In genomic region chr3:195914648-195915473, GRCh38 we compare ENCODE assay signal across 8 cellular contexts. TPM values are rescaled to one million over a fixed set of nuclear protein-coding genes. Genes with fewer than 3 reads are reported as not detected.
DNase-seq lines count a peak whose midpoint lies in the region; ATAC-seq and TF ChIP-seq lines count a peak whose summit lies in the region.

No MANE protein-coding gene starts in this region.

- H3K27ac Mint-ChIP-seq in activated T-helper 17 cell treated with anti-CD3 and anti-CD28 coated beads, Interleukin-2, amount 50 U/mL, for 72 hours, result peak overlapping the region; percentile 75

- peak overlapping the region; percentile 3; the same call in 1 of the 2 replicates for H3K9ac ChIP-seq in ES-I3 (ENCODE audit: low read depth, low read length)

- H3K9me3 ChIP-seq in ES-I3 (ENCODE audit: control insufficient read depth, insufficient read depth, low read length) (no peaks in the 10 kb centered on the region), upper lobe of right lung (no peaks in the 10 kb centered on the region)

- TF ChIP-seq CTCF in upper lobe of right lung (IDR thresholded peaks at IDR 0.05), result peak; percentile 98

- H3K4me1 ChIP-seq in ES-I3 (ENCODE audit: insufficient read depth, low read length), result peaks cover 16% of the 10 kb centered on the region
- peaks cover 13% of the 10 kb centered on the region for H3K4me1 ChIP-seq in upper lobe of right lung

- H3K4me3 ChIP-seq in H7 (ENCODE audit: insufficient read depth, low read depth, low read length) (peak overlapping the region; percentile 17; the same call in 1 of the 2 replicates), upper lobe of right lung (no peak overlapping the region)

- H3K27me3 Mint-ChIP-seq in activated T-helper 17 cell treated with anti-CD3 and anti-CD28 coated beads, Interleukin-2, amount 50 U/mL, for 72 hours, result peaks cover 4% of the 10 kb centered on the region

- DNase-seq in H7, result peak; percentile 93
- peak; percentile 99 for DNase-seq in M059J (ENCODE audit: low read depth)
- DNase-seq in glomerular endothelial cell (ENCODE audit: extremely low read depth, low read depth, low spot score), result peak; percentile 87
- peak; percentile 81 to 99 (median 96) for DNase-seq in posterior cingulate gyrus
- DNase-seq in upper lobe of right lung, result peak; percentile 95
- no peak for DNase-seq in NCI-H446 (lab: John Stamatoyannopoulos, UW)

- H3K27me3 ChIP-seq in H7 (ENCODE audit: control insufficient read depth, insufficient read depth, low read length), result peaks cover 1% of the 10 kb centered on the region; the same call in 1 of the 2 replicates
- H3K27me3 ChIP-seq in upper lobe of right lung, result no peaks in the 10 kb centered on the region

- H3K27ac ChIP-seq in upper lobe of right lung, result peak overlapping the region; percentile 62

- H3K4me1 Mint-ChIP-seq in activated T-helper 17 cell treated with anti-CD3 and anti-CD28 coated beads, Interleukin-2, amount 50 U/mL, for 72 hours, result peaks cover 9% of the 10 kb centered on the region

- peak; percentile 100 for ATAC-seq in activated T-helper 17 cell treated with anti-CD3 and anti-CD28 coated beads, Interleukin-2, amount 50 U/mL, for 72 hours (replicated peaks)
- ATAC-seq in upper lobe of right lung, result peak; percentile 98

- H3K9me3 Mint-ChIP-seq in activated T-helper 17 cell treated with anti-CD3 and anti-CD28 coated beads, Interleukin-2, amount 50 U/mL, for 72 hours, result no peaks in the 10 kb centered on the region

- intact Hi-C loops in posterior cingulate gyrus (cut with DNase I) (loop anchor here (1.0 kb wide), 2 partner anchors 52 to 56 kb away; no protein-coding TSS in a partner anchor), upper lobe of right lung (cut with DNase I) (loop anchor here (10.0 kb wide), 1 partner anchor 50 kb away; no protein-coding TSS in a partner anchor)

- H3K4me3 Mint-ChIP-seq in activated T-helper 17 cell treated with anti-CD3 and anti-CD28 coated beads, Interleukin-2, amount 50 U/mL, for 72 hours, result peak overlapping the region; percentile 58

- H3K36me3 Mint-ChIP-seq in activated T-helper 17 cell treated with anti-CD3 and anti-CD28 coated beads, Interleukin-2, amount 50 U/mL, for 72 hours (ENCODE audit: low read depth), result no peaks in the 10 kb centered on the region

- H3K36me3 ChIP-seq in ES-I3 (ENCODE audit: insufficient read depth, low read length) (no peaks in the 10 kb centered on the region), H7 (replicated peaks; ENCODE audit: control insufficient read depth, insufficient read depth, low read length) (no peaks in the 10 kb centered on the region), upper lobe of right lung (no peaks in the 10 kb centered on the region)

RNA-seq across cellular contexts. Expression of gene TNK2, which starts 6.5 kb away (rescaled TPM):
- total RNA-seq in H7 (2014; rRNA removed; shearing (Covaris generic)), result 30.3 and 30.5 TPM in 2 replicates
- total RNA-seq in M059J (2014; rRNA removed; shearing (Covaris generic)), result 8.0 and 13.9 TPM in 2 replicates
- 10 to 100 TPM; 56.5 to 67.7 TPM for total RNA-seq in activated T-helper 17 cell treated with anti-CD3 and anti-CD28 coated beads, Interleukin-2, amount 50 U/mL, for 72 hours
- total RNA-seq in glomerular endothelial cell (19.6 and 40.9 TPM in 2 replicates), upper lobe of right lung (58.8 TPM)

Comparison
In these comparisons a context has a peak if more than half of its experiments do, and no peak if none do; other contexts are left out.
1. DNase-seq: peak in H7 (single experiment), M059J (single experiment), glomerular endothelial cell (single experiment), posterior cingulate gyrus (10 of 10) and upper lobe of right lung (single experiment); none in NCI-H446 (0 of 2).